ENCODE assay signal across 8 cellular contexts in the genomic region with DNA sequence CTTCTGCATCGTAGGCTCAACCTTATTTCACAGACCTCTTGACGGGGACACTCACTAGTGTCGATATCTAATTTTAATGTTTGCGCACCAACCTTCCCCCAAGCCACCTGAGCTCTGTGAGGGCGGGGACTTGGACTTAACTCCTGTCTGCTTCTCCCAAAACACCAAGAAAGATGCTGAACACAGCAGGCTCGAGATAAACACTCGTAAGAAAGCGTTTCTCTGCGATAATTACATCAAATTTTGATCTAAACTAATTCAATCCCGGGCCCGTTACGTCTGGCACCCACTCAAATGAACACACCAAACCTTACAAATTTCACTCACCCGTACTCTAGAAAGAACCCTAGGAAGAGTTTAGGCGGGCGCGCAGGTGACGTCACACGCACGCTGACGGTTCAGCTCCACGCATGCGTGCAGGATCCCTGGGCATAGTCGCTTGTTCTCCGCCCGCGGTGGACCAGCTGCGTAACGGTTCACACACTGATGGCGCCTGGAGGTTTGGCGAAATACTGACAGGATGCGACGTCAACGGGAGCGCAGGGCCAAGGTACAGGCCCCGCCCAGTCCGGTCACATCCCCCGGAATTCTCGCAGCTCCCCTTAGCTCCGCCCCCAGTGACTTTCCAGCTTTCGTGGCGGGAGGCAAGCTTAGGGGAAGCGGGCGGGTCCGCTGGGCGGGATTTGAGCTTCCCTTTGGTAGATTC.
DNase-seq lines count a peak whose midpoint lies in the region; ATAC-seq and TF ChIP-seq lines count a peak whose summit lies in the region.

Gene POT1 (minus strand): TSS at position 359 of the 706 bp plus-strand sequence. CDS start 32,652 bp downstream, outside the sequence.

- H3K9me2 ChIP-seq in MM.1S (replicated peaks; ENCODE audit: insufficient read depth, low read length) = no peaks in the 10 kb centered on the region

- in situ Hi-C loops in HAP-1 (cut with MboI; ENCODE audit: low sequenced_read_pairs) = no loop called here

- H3K4me1 ChIP-seq in ES-I3 (ENCODE audit: insufficient read depth, low read length) (no peaks in the 10 kb centered on the region; the same call in 1 of the 2 replicates), HAP-1 (peaks cover 8% of the 10 kb centered on the region), MM.1S (ENCODE audit: low read length) (peaks cover 6% of the 10 kb centered on the region)

- H4K20me1 ChIP-seq in MM.1S (ENCODE audit: insufficient read depth, low read length) = no peaks in the 10 kb centered on the region

- peak; percentile 98 to 99 for DNase-seq in HAP-1 (ENCODE audit: low spot score in 2 of 2)
- peak; percentile 100 for DNase-seq in MM.1S
- peak; percentile 88 for DNase-seq in SIG-M5 (lab: John Stamatoyannopoulos, UW)
- DNase-seq in activated gamma-delta T cell (lab: John Stamatoyannopoulos, UW) = peak; percentile 89
- DNase-seq in fibroblast of the conjunctiva (ENCODE audit: low read depth) = peak; percentile 99
- peak; percentile 95 for DNase-seq in nephron progenitor cell
- DNase-seq in stimulated activated naive CD8-positive, alpha-beta T cell treated with anti-CD3 and anti-CD28 coated beads, Interleukin-15, amount 100 ng/mL, for 72 hours = peak; percentile 92 to 96

- H3K4me2 ChIP-seq in MM.1S (ENCODE audit: low read depth, low read length) = peak within 1 kb of the TSS; percentile 65

- H3F3A ChIP-seq in MM.1S (ENCODE audit: insufficient read depth, low read length) = peaks cover 13% of the 10 kb centered on the region

- H3K9me3 Mint-ChIP-seq in nephron progenitor cell = no peaks in the 10 kb centered on the region
- H3K9me3 Mint-ChIP-seq in stimulated activated naive CD8-positive, alpha-beta T cell treated with anti-CD3 and anti-CD28 coated beads, Interleukin-15, amount 100 ng/mL, for 72 hours = no peaks in the 10 kb centered on the region

- no peaks in the 10 kb centered on the region for H3K36me3 ChIP-seq in ES-I3 (ENCODE audit: insufficient read depth, low read length)
- H3K36me3 ChIP-seq in HAP-1 (replicated peaks) = no peaks in the 10 kb centered on the region
- H3K36me3 ChIP-seq in MM.1S (replicated peaks; ENCODE audit: insufficient read depth, low read length) = 0 out of 2 replicates have a peak, but pooled peaks cover under 1% of the 10 kb centered on the region

- H3K27me3 ChIP-seq in HAP-1 (ENCODE audit: low read depth) (no peaks in the 10 kb centered on the region), MM.1S (replicated peaks; ENCODE audit: insufficient read depth, low read length) (no peaks in the 10 kb centered on the region)

- H3K4me1 Mint-ChIP-seq in nephron progenitor cell = peaks cover 36% of the 10 kb centered on the region
- H3K4me1 Mint-ChIP-seq in stimulated activated naive CD8-positive, alpha-beta T cell treated with anti-CD3 and anti-CD28 coated beads, Interleukin-15, amount 100 ng/mL, for 72 hours = peaks cover 41% of the 10 kb centered on the region

- H3K27me3 Mint-ChIP-seq in nephron progenitor cell (ENCODE audit: low read depth, poor library complexity) = peaks cover 6% of the 10 kb centered on the region
- H3K27me3 Mint-ChIP-seq in stimulated activated naive CD8-positive, alpha-beta T cell treated with anti-CD3 and anti-CD28 coated beads, Interleukin-15, amount 100 ng/mL, for 72 hours = no peaks in the 10 kb centered on the region

- TF ChIP-seq CTCF in MM.1S (IDR thresholded peaks at IDR 0.05; ENCODE audit: low read length) (no peak), nephron progenitor cell (IDR thresholded peaks at IDR 0.05) (no peak)

- H3K9me3 ChIP-seq in ES-I3 (ENCODE audit: control insufficient read depth, insufficient read depth, low read length) (no peaks in the 10 kb centered on the region), HAP-1 (no peaks in the 10 kb centered on the region), MM.1S (replicated peaks; ENCODE audit: insufficient read depth, low read length) (no peaks in the 10 kb centered on the region)

- peak within 1 kb of the TSS; percentile 85 for H3K9ac ChIP-seq in ES-I3 (ENCODE audit: low read depth, low read length)
- peak within 1 kb of the TSS; percentile 76 for H3K9ac ChIP-seq in MM.1S (ENCODE audit: low read length)

- H3K4me3 ChIP-seq in HAP-1 (peak within 1 kb of the TSS; percentile 70), MM.1S (ENCODE audit: low read length) (peak within 1 kb of the TSS; percentile 78)

- peaks cover 48% of the 10 kb centered on the region for H3K79me2 ChIP-seq in MM.1S (ENCODE audit: low read length)

- peak within 1 kb of the TSS; percentile 80 for H2AFZ ChIP-seq in MM.1S (ENCODE audit: low read length)

- H3K27ac ChIP-seq in MM.1S (ENCODE audit: low read length) = peak within 1 kb of the TSS; percentile 81

- H3K27ac Mint-ChIP-seq in nephron progenitor cell = peak within 1 kb of the TSS; percentile 99
- H3K27ac Mint-ChIP-seq in stimulated activated naive CD8-positive, alpha-beta T cell treated with anti-CD3 and anti-CD28 coated beads, Interleukin-15, amount 100 ng/mL, for 72 hours = peak within 1 kb of the TSS; percentile 96

- peaks cover 26% of the 10 kb centered on the region for H3K36me3 Mint-ChIP-seq in nephron progenitor cell (ENCODE audit: low read depth)

- ATAC-seq in stimulated activated naive CD8-positive, alpha-beta T cell treated with anti-CD3 and anti-CD28 coated beads, Interleukin-15, amount 100 ng/mL, for 72 hours = peak; percentile 100

- H3K4me3 Mint-ChIP-seq in nephron progenitor cell = peak within 1 kb of the TSS; percentile 95
- peak within 1 kb of the TSS; percentile 88 to 99 for H3K4me3 Mint-ChIP-seq in stimulated activated naive CD8-positive, alpha-beta T cell treated with anti-CD3 and anti-CD28 coated beads, Interleukin-15, amount 100 ng/mL, for 72 hours

Comparison
In these comparisons a context has a peak if more than half of its experiments do, and no peak if none do; other contexts are left out.
1. Peak in every context shown above with its lines: DNase-seq, ATAC-seq, H3K4me3 ChIP-seq and H3K27ac ChIP-seq.